10 cellular contexts compared by ENCODE assay signal in genomic region chr17:79840989-79841286, GRCh38. TPM values are rescaled to one million over a fixed set of nuclear protein-coding genes. Genes with fewer than 3 reads are reported as not detected.
A peak's percentile ranks its signal among the peaks of the same experiment; 100 is the strongest.
DNase-seq lines count a peak whose midpoint lies in the region; ATAC-seq and TF ChIP-seq lines count a peak whose summit lies in the region.
"Had no signal": no experiment of that assay in that cellular context is flagged by ENCODE, and none has a peak within 500 bp of the region (broad histone marks: within the 10 kb centered on the region; RNA-seq: fewer than 3 reads in every experiment).

No MANE protein-coding gene starts in this region.

- CTCF ChIA-PET in MCF 10A (lab: Yijun Ruan, JAX): interaction anchor here (0.9 to 1.5 kb wide), 5 partner anchors 34 to 153 kb away, joined by 3 to 6 read pairs (median 5); no protein-coding TSS in a partner anchor
- CTCF ChIA-PET in naive thymus-derived CD4-positive, alpha-beta T cell (lab: Charles Lee): interaction anchor here (1.0 to 1.4 kb wide), 5 partner anchors 27 to 160 kb away, joined by 3 to 5 read pairs (median 3); no protein-coding TSS in a partner anchor

- peaks cover 11% of the 10 kb centered on the region for H3K27me3 Mint-ChIP-seq in MCF 10A (ENCODE audit: insufficient read depth, unreplicated experiment)
- H3K27me3 Mint-ChIP-seq in naive thymus-derived CD4-positive, alpha-beta T cell: peaks cover 13 to 44% (median 20%) of the 10 kb centered on the region in 5 donors

- no peaks in the 10 kb centered on the region for H3K9me3 Mint-ChIP-seq in MCF 10A (ENCODE audit: unreplicated experiment)
- peaks cover 0 to 6% (median 0%) of the 10 kb centered on the region in 11 donors for H3K9me3 Mint-ChIP-seq in naive thymus-derived CD4-positive, alpha-beta T cell
- H3K9me3 Mint-ChIP-seq: nephron progenitor cell had no signal

- H3K9me3 ChIP-seq in breast epithelium: no peaks in the 10 kb centered on the region
- no peaks in the 10 kb centered on the region for H3K9me3 ChIP-seq in naive thymus-derived CD4-positive, alpha-beta T cell (ENCODE audit: control insufficient read depth in 2 of 3, low read length in 3 of 3)
- H3K9me3 ChIP-seq in vagina: no peaks in the 10 kb centered on the region

- DNase-seq in breast epithelium (ENCODE audit: low spot score in 2 of 2) (no peak), MCF 10A (ENCODE audit: unreplicated experiment) (no peak), amniotic epithelial cell (ENCODE audit: low read depth) (peak; percentile 47), vagina (ENCODE audit: extremely low spot score in 2 of 2) (no peak), GM10266 (ENCODE audit: extremely low spot score) (no peak), NCI-H1105 (lab: John Stamatoyannopoulos, UW) (no peak), Ammon's horn (ENCODE audit: low spot score) (no peak)
- DNase-seq in naive thymus-derived CD4-positive, alpha-beta T cell: peak in 1 of 9 donors; percentile 31

- H3K4me1 ChIP-seq in breast epithelium (peaks cover 32 to 39% of the 10 kb centered on the region in 2 donors), vagina (peaks cover 86% of the 10 kb centered on the region)
- peaks cover 59 to 67% of the 10 kb centered on the region in 2 donors for H3K4me1 ChIP-seq in naive thymus-derived CD4-positive, alpha-beta T cell (ENCODE audit: control insufficient read depth in 2 of 2, insufficient read depth in 2 of 2, low read length in 2 of 2)

- H3K36me3 Mint-ChIP-seq in MCF 10A (ENCODE audit: insufficient read depth, unreplicated experiment): peaks cover 18% of the 10 kb centered on the region
- H3K36me3 Mint-ChIP-seq in naive thymus-derived CD4-positive, alpha-beta T cell: peaks cover 0 to 8% (median 0%) of the 10 kb centered on the region in 5 donors

- H3K4me3 Mint-ChIP-seq in MCF 10A (ENCODE audit: unreplicated experiment): no peak overlapping the region
- H3K4me3 Mint-ChIP-seq in naive thymus-derived CD4-positive, alpha-beta T cell: peak overlapping the region; percentile 34 to 99 (median 58)
- H3K4me3 Mint-ChIP-seq: nephron progenitor cell had no signal

- TF ChIP-seq CTCF in breast epithelium (IDR thresholded peaks at IDR 0.05) (no peak), MCF 10A (IDR thresholded peaks at IDR 0.05; ENCODE audit: unreplicated experiment) (no peak), vagina (IDR thresholded peaks at IDR 0.05) (no peak), GM10266 (IDR thresholded peaks at IDR 0.05; ENCODE audit: control insufficient read depth, insufficient read depth, low read depth, missing control alignments) (no peak)

- no peaks in the 10 kb centered on the region for H3K36me3 ChIP-seq in breast epithelium
- peaks cover 0 to 2% (median 0%) of the 10 kb centered on the region in 3 experiments for H3K36me3 ChIP-seq in naive thymus-derived CD4-positive, alpha-beta T cell (ENCODE audit: control insufficient read depth in 2 of 3, insufficient read depth in 3 of 3, low read length in 3 of 3)
- no peaks in the 10 kb centered on the region for H3K36me3 ChIP-seq in vagina
- H3K36me3 ChIP-seq: gastroesophageal sphincter had no signal

- intact Hi-C loops in breast epithelium (cut with DNase I; ENCODE audit: low total_unique reads): no loop called here
- intact Hi-C loops in MCF 10A (cut with micrococcal nuclease): no loop called here
- intact Hi-C loops in naive thymus-derived CD4-positive, alpha-beta T cell (cut with micrococcal nuclease): loop anchor here in 1 of 2 donors (5.0 to 10.0 kb wide), 3 partner anchors 74 to 1554 kb away; partner anchors contain the start of gene BAHCC1
- intact Hi-C loops in vagina (cut with DNase I): loop anchor here (10.0 kb wide), 1 partner anchor 154 kb away; no protein-coding TSS in a partner anchor

- BruUV-seq in MCF 10A (replicated peaks; lab: Mats Ljungman, UMichigan): no TSS peak

- peaks cover 5% of the 10 kb centered on the region for H3K4me1 Mint-ChIP-seq in MCF 10A (ENCODE audit: insufficient read depth, unreplicated experiment)
- H3K4me1 Mint-ChIP-seq in naive thymus-derived CD4-positive, alpha-beta T cell: peaks cover 7 to 59% (median 29%) of the 10 kb centered on the region in 7 donors

- H3K27ac ChIP-seq in breast epithelium (peak overlapping the region in 1 of 2 donors; percentile 98), vagina (no peak overlapping the region)
- H3K27ac ChIP-seq in naive thymus-derived CD4-positive, alpha-beta T cell (ENCODE audit: low read depth, low read length): no peak overlapping the region

- POLR2A ChIA-PET in MCF 10A (lab: Yijun Ruan, JAX): interaction anchor here (0.6 to 4.0 kb wide), 3 partner anchors 9 to 96 kb away, joined by 3 to 46 read pairs (median 3); partner anchors contain the start of gene CBX8
- POLR2A ChIA-PET in naive thymus-derived CD4-positive, alpha-beta T cell (lab: Charles Lee): interaction anchor here (1.3 to 5.1 kb wide), 6 partner anchors 8 to 44 kb away, joined by 3 to 51 read pairs (median 5); partner anchors contain the start of gene CBX8

- H3K27ac Mint-ChIP-seq in MCF 10A (ENCODE audit: low read depth, unreplicated experiment): no peak overlapping the region
- H3K27ac Mint-ChIP-seq in naive thymus-derived CD4-positive, alpha-beta T cell: peak overlapping the region in 1 of 9 donors; percentile 69
- H3K27ac Mint-ChIP-seq: nephron progenitor cell had no signal

- H3K4me3 ChIP-seq in breast epithelium (peak overlapping the region; percentile 1 to 96 (median 80)), vagina (peak overlapping the region; percentile 43 to 56)
- H3K4me3 ChIP-seq in naive thymus-derived CD4-positive, alpha-beta T cell (ENCODE audit: low read length): no peak overlapping the region

- H3K27me3 ChIP-seq in breast epithelium (peaks cover 11 to 37% of the 10 kb centered on the region in 2 donors), vagina (peaks cover 12% of the 10 kb centered on the region)
- peaks cover 15 to 34% of the 10 kb centered on the region in 2 donors for H3K27me3 ChIP-seq in naive thymus-derived CD4-positive, alpha-beta T cell (ENCODE audit: control insufficient read depth in 2 of 2, insufficient read depth in 2 of 2, low read length in 2 of 2)

- ATAC-seq in naive thymus-derived CD4-positive, alpha-beta T cell: no peak
- ATAC-seq: gastroesophageal sphincter had no signal

- TF ChIP-seq POLR2A in breast epithelium (IDR thresholded peaks at IDR 0.05) (no peak), vagina (IDR thresholded peaks at IDR 0.05) (no peak)

RNA-seq across cellular contexts. Expression of gene CBX4, which starts 1.7 kb away (rescaled TPM):
- total RNA-seq in breast epithelium (10 to 100 TPM; 11.5 to 20.6 (median 13.4) TPM), MCF 10A (2022) (85.8 and 89.7 TPM in 2 replicates), vagina (13.0 TPM)
- total RNA-seq in naive thymus-derived CD4-positive, alpha-beta T cell: 100 to 1,000 TPM in 2 of 5 experiments, 10 to 100 TPM in 3; 37.7 to 134 (median 84.4) TPM
- polyA plus RNA-seq in naive thymus-derived CD4-positive, alpha-beta T cell: 1 to 10 TPM; 4.0 to 7.4 TPM

RNA-seq across cellular contexts. Expression of gene CBX8, which starts 44.1 kb away (rescaled TPM):
- total RNA-seq in breast epithelium (1 to 10 TPM; 1.9 to 9.2 (median 6.7) TPM), MCF 10A (2022) (9.4 and 10.5 TPM in 2 replicates), vagina (0.98 TPM)
- total RNA-seq in naive thymus-derived CD4-positive, alpha-beta T cell: 10 to 100 TPM in 1 of 5 experiments, 1 to 10 TPM in 4; 2.4 to 11.9 (median 3.0) TPM
- polyA plus RNA-seq in naive thymus-derived CD4-positive, alpha-beta T cell: 1 to 10 TPM in 1 of 2 donors, under 1 TPM in 1; 0.96 to 1.9 TPM
